In the genomic region with DNA sequence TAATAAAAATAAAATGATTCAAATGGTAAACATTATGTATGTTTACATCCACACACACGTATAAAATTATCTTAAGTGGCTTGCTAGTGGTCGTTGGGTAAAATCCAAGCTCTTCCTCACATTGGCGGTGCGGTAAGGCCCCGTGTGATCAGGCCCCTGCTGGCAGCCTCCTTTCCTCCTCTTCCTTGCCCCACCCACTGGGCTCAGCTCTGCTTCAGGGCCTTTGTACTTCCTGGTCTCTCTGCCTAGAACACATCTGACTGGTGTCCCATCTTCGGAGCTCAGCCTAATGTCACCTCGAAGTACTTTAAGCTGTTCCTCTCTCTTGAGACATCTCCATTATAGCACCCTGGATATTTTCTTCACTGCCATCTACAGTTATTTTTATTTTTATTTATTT, we compare ENCODE assay signal across 16 cellular contexts.
"Had no signal": no experiment of that assay in that cellular context is flagged by ENCODE, and none has a peak within 500 bp of the region (broad histone marks: within the 10 kb centered on the region; RNA-seq: fewer than 3 reads in every experiment).

No MANE protein-coding gene starts in this region.

- DNase-seq: activated CD4-positive, alpha-beta T cell treated with anti-CD3 and anti-CD28 coated beads, Interleukin-2, amount 10 ng/mL, durations not matched to agents 24 days and 14 days; activated CD8-positive, alpha-beta T cell treated with anti-CD3 and anti-CD28 coated beads for 36 hours; activated T-cell treated with anti-CD3 and anti-CD28 coated beads, Interleukin-2, amount 50 U/mL, for 1 hour; cortex of kidney; effector CD8-positive, alpha-beta T cell; naive B cell; ovary; stimulated activated CD4-positive, alpha-beta T cell treated with anti-CD3 and anti-CD28 coated beads, Interleukin-4, amount 100 ng/mL, for 1 hour; testis; upper lobe of right lung had no signal

- H3K9me3 ChIP-seq: ascending aorta, breast epithelium, esophagus muscularis mucosa, ovary, right lobe of liver, testis, upper lobe of right lung had no signal

- H3K27ac ChIP-seq: ascending aorta, breast epithelium, esophagus muscularis mucosa, ovary, right lobe of liver, testis, upper lobe of right lung had no signal

- FAIRE-seq: TTC549 had no signal

- H3K4me1 ChIP-seq: ascending aorta, breast epithelium, esophagus muscularis mucosa, right lobe of liver, testis, upper lobe of right lung had no signal

- H3K27me3 ChIP-seq: ascending aorta, breast epithelium, esophagus muscularis mucosa, ovary, right lobe of liver, testis, upper lobe of right lung had no signal

- H3K4me3 ChIP-seq: ascending aorta, breast epithelium, esophagus muscularis mucosa, ovary, right lobe of liver, smooth muscle cell, testis, upper lobe of right lung had no signal

- H3K4me2 ChIP-seq: smooth muscle cell had no signal

- H3K36me3 ChIP-seq: ascending aorta, breast epithelium, esophagus muscularis mucosa, ovary, right lobe of liver, upper lobe of right lung had no signal

- ATAC-seq: activated CD8-positive, alpha-beta T cell treated with anti-CD3 and anti-CD28 coated beads for 36 hours; right lobe of liver; upper lobe of right lung had no signal
